1 cellular context compared by ENCODE assay signal in the genomic region with DNA sequence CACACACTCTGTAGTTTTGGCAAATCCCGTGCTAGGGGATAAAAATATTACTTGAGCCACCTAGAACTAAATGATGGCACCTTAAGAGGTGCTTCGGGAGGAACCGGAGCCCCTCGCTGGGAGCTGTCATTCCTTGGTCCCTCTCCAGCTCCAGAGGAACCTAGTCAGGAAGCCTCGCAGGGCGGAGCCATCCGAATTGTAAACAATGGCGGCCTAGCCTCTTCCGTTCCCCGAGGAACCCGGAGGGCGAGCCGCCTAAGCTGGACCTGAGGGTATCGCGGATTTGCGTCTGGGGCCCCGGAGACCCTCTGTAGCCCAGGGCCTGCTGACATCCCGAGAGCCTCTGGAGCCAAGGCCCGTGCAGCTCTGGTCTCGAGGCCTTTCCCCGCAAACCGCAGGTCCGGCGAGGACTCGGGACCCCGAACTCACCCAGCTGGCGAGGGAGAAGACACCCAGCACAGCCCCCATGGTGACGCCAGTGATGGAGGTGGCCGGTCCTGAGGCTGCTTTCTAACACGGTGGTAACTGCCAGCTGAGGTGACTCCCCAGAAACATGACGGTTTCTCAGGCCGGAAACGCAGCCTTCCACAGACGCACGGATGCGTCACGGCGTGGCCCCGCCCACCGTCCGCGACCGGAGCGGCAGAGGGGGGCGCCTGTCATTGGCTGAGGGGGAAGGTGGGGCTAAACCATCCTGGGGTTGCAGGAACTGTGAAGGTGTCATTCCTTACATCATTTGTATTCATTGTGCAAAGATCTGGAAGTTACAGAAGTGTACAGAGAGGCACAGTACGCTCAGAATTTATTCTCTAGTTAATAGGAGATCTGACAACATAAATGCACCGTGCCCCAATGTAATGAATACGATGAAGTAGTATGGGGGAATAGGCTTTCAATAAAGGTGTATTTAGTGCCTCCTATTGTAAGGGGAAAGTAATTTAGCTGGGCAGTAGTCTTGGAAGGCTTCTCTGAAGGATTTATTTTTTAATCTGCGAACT.
TF ChIP-seq lines count a peak whose summit lies in the region.

A gene (minus strand): TSS at position 587 of the 998 bp plus-strand sequence. CDS start 119 bp downstream, at position 468.

TF ChIP-seq in WTC11, 78 proteins besides CTCF, POLR2A, EP300 and RAD21 (continued from another document):
- TF ChIP-seq GABPB1 (CRISPR knock-in tag; IDR thresholded peaks at IDR 0.05) (peak; percentile 78), FOXK1 (CRISPR knock-in tag; IDR thresholded peaks at IDR 0.05) (peak; percentile 86), ZNF219 (CRISPR knock-in tag; IDR thresholded peaks at IDR 0.05; ENCODE audit: borderline replicate concordance) (no peak), ZNF138 (CRISPR knock-in tag; conservative IDR thresholded peaks at IDR 0.05) (no peak), MXD4 (CRISPR knock-in tag; IDR thresholded peaks at IDR 0.05; ENCODE audit: borderline replicate concordance) (no peak), ZNF423 (CRISPR knock-in tag; IDR thresholded peaks at IDR 0.05) (no peak)
- TF ChIP-seq, protein P1, sequence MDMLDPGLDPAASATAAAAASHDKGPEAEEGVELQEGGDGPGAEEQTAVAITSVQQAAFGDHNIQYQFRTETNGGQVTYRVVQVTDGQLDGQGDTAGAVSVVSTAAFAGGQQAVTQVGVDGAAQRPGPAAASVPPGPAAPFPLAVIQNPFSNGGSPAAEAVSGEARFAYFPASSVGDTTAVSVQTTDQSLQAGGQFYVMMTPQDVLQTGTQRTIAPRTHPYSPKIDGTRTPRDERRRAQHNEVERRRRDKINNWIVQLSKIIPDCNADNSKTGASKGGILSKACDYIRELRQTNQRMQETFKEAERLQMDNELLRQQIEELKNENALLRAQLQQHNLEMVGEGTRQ (CRISPR knock-in tag; IDR thresholded peaks at IDR 0.05) = no peak
- TF ChIP-seq, protein P2, sequence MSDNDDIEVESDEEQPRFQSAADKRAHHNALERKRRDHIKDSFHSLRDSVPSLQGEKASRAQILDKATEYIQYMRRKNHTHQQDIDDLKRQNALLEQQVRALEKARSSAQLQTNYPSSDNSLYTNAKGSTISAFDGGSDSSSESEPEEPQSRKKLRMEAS (CRISPR knock-in tag; IDR thresholded peaks at IDR 0.05) = peak; percentile 24; the same call in 1 of the 2 replicates
- TF ChIP-seq, protein P3, sequence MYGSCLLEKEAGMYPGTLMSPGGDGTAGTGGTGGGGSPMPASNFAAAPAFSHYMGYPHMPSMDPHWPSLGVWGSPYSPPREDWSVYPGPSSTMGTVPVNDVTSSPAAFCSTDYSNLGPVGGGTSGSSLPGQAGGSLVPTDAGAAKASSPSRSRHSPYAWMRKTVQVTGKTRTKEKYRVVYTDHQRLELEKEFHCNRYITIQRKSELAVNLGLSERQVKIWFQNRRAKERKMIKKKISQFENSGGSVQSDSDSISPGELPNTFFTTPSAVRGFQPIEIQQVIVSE (CRISPR knock-in tag; IDR thresholded peaks at IDR 0.05; ENCODE audit: borderline replicate concordance) = no peak
- TF ChIP-seq, protein P4, sequence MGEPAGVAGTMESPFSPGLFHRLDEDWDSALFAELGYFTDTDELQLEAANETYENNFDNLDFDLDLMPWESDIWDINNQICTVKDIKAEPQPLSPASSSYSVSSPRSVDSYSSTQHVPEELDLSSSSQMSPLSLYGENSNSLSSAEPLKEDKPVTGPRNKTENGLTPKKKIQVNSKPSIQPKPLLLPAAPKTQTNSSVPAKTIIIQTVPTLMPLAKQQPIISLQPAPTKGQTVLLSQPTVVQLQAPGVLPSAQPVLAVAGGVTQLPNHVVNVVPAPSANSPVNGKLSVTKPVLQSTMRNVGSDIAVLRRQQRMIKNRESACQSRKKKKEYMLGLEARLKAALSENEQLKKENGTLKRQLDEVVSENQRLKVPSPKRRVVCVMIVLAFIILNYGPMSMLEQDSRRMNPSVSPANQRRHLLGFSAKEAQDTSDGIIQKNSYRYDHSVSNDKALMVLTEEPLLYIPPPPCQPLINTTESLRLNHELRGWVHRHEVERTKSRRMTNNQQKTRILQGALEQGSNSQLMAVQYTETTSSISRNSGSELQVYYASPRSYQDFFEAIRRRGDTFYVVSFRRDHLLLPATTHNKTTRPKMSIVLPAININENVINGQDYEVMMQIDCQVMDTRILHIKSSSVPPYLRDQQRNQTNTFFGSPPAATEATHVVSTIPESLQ (CRISPR knock-in tag; IDR thresholded peaks at IDR 0.05) = no peak
- TF ChIP-seq, protein P5, sequence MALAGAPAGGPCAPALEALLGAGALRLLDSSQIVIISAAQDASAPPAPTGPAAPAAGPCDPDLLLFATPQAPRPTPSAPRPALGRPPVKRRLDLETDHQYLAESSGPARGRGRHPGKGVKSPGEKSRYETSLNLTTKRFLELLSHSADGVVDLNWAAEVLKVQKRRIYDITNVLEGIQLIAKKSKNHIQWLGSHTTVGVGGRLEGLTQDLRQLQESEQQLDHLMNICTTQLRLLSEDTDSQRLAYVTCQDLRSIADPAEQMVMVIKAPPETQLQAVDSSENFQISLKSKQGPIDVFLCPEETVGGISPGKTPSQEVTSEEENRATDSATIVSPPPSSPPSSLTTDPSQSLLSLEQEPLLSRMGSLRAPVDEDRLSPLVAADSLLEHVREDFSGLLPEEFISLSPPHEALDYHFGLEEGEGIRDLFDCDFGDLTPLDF (CRISPR knock-in tag; IDR thresholded peaks at IDR 0.05) = no peak
- TF ChIP-seq, protein P6, sequence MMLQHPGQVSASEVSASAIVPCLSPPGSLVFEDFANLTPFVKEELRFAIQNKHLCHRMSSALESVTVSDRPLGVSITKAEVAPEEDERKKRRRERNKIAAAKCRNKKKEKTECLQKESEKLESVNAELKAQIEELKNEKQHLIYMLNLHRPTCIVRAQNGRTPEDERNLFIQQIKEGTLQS (CRISPR knock-in tag; conservative IDR thresholded peaks at IDR 0.05) = no peak
